In genomic region chr18:61602836-61603235, GRCh38 we compare ENCODE assay signal across 19 cellular contexts.
DNase-seq lines count a peak whose midpoint lies in the region; ATAC-seq and TF ChIP-seq lines count a peak whose summit lies in the region.
"Had no signal": no experiment of that assay in that cellular context is flagged by ENCODE, and none has a peak within 500 bp of the region (broad histone marks: within the 10 kb centered on the region; RNA-seq: fewer than 3 reads in every experiment).

No MANE protein-coding gene starts in this region.

- 88 to 98% (median 93%) methylated on average over 2 of the region's 2 CpGs for WGBS in spleen, 5 donors

- H3K27ac ChIP-seq in SJSA1 (peak overlapping the region; percentile 54), spleen (no peak overlapping the region)
- H3K27ac ChIP-seq: heart right ventricle, left ventricle myocardium inferior, thyroid gland had no signal

- TF ChIP-seq POLR2A in spleen (IDR thresholded peaks at IDR 0.05): no peak

- H3K36me3 ChIP-seq in SJSA1: peaks cover 7% of the 10 kb centered on the region; the same call in 1 of the 2 replicates
- peaks cover 13% of the 10 kb centered on the region for H3K36me3 ChIP-seq in skeletal muscle satellite cell (ENCODE audit: insufficient read depth, low read length)
- H3K36me3 ChIP-seq in spleen: no peaks in the 10 kb centered on the region
- H3K36me3 ChIP-seq: heart right ventricle, left ventricle myocardium inferior, thyroid gland had no signal

- no peak for TF ChIP-seq CTCF in foreskin fibroblast (IDR thresholded peaks at IDR 0.05; ENCODE audit: low read depth, low read length)
- TF ChIP-seq CTCF in GM10266 (IDR thresholded peaks at IDR 0.05; ENCODE audit: control insufficient read depth, insufficient read depth, low read depth, missing control alignments): no peak
- TF ChIP-seq CTCF in spleen (IDR thresholded peaks at IDR 0.05 in 8 of 11, conservative IDR thresholded peaks at IDR 0.05 in 3 of 11): no peak

- H3K4me3 ChIP-seq in SJSA1: no peak overlapping the region
- H3K4me3 ChIP-seq in foreskin fibroblast (ENCODE audit: low read depth in 1 of 2, low read length in 2 of 2): no peak overlapping the region
- H3K4me3 ChIP-seq in skeletal muscle satellite cell (ENCODE audit: low read length): peak overlapping the region; percentile 4
- no peak overlapping the region for H3K4me3 ChIP-seq in spleen
- H3K4me3 ChIP-seq: heart right ventricle, left ventricle myocardium inferior, thyroid gland had no signal

- no peak overlapping the region for H3K4me2 ChIP-seq in skeletal muscle satellite cell (ENCODE audit: low read length)

- peaks cover 71% of the 10 kb centered on the region for H3K4me1 ChIP-seq in SJSA1 (replicated peaks)
- peaks cover 58% of the 10 kb centered on the region for H3K4me1 ChIP-seq in skeletal muscle satellite cell (ENCODE audit: control insufficient read depth, insufficient read depth, low read length)
- H3K4me1 ChIP-seq in spleen: peaks cover 0 to 22% (median 10%) of the 10 kb centered on the region in 6 donors

- H3K27me3 ChIP-seq in SJSA1 (replicated peaks) (no peaks in the 10 kb centered on the region), skeletal muscle satellite cell (ENCODE audit: control insufficient read depth, insufficient read depth, low read length) (no peaks in the 10 kb centered on the region), spleen (replicated peaks in 1 of 7) (peaks cover 0 to 17% (median 0%) of the 10 kb centered on the region in 7 donors)
- H3K27me3 ChIP-seq: heart right ventricle, thyroid gland had no signal

- DNase-seq in GM03348 (ENCODE audit: low spot score) (peak; percentile 33), SJSA1 (ENCODE audit: low read depth in 1 of 2, low spot score in 2 of 2) (peak; percentile 46 to 60), foreskin fibroblast (peak; percentile 66 to 70), GM10266 (ENCODE audit: extremely low spot score) (no peak), spleen (no peak)
- DNase-seq: activated CD4-positive, alpha-beta memory T cell treated with anti-CD3 and anti-CD28 coated beads for 36 hours; activated effector memory CD4-positive, alpha-beta T cell treated with anti-CD3 and anti-CD28 coated beads, Interleukin-2, amount 50 U/mL, for 16 hours; DMS79 treated with DMSO at 0.1 percent for 48 hours; H9; heart right ventricle; immature natural killer cell; left ventricle myocardium inferior; MM.1S; NCI-H1436; NCI-H526; stimulated activated CD4-positive, alpha-beta T cell treated with anti-CD3 and anti-CD28 coated beads, Interleukin-4, amount 100 ng/mL, for 24 hours; thyroid gland had no signal

- ATAC-seq in GM18868 (IDR thresholded peaks at IDR 0.05; ENCODE audit: unreplicated experiment): no peak
- ATAC-seq: heart right ventricle had no signal

- H3K9ac ChIP-seq in skeletal muscle satellite cell (ENCODE audit: low read depth, low read length): no peak overlapping the region

- intact Hi-C loops in spleen (cut with DNase I; ENCODE audit: low total_unique reads): no loop called here

- H3K9me3 ChIP-seq in SJSA1 (replicated peaks) (no peaks in the 10 kb centered on the region), skeletal muscle satellite cell (replicated peaks; ENCODE audit: low read length) (no peaks in the 10 kb centered on the region), spleen (no peaks in the 10 kb centered on the region)
- H3K9me3 ChIP-seq: heart right ventricle, left ventricle myocardium inferior, thyroid gland had no signal

Comparison
In these comparisons a context has a peak if more than half of its experiments do, and no peak if none do; other contexts are left out.
1. DNase-seq: peak in GM03348 (single experiment), SJSA1 (2 of 2) and foreskin fibroblast (2 of 2); none in GM10266 (single experiment) and spleen (single experiment).